Comparison of ENCODE assay signal across 8 cellular contexts in genomic region chr2:25877431-25878360, GRCh38.
DNase-seq lines count a peak whose midpoint lies in the region; ATAC-seq and TF ChIP-seq lines count a peak whose summit lies in the region.

No MANE protein-coding gene starts in this region.

- peak; percentile 42 for ATAC-seq in HG02623 (IDR thresholded peaks at IDR 0.05; ENCODE audit: unreplicated experiment)

- H3K4me3 ChIP-seq in GM08714 (ENCODE audit: low read length) = peak overlapping the region; percentile 80
- H3K4me3 ChIP-seq in retinal pigment epithelial cell (ENCODE audit: low read length) = peak overlapping the region; percentile 97

- H3K27ac ChIP-seq in angular gyrus (ENCODE audit: low read depth, low read length) = peak overlapping the region; percentile 78

- TF ChIP-seq CTCF in retinal pigment epithelial cell (conservative IDR thresholded peaks at IDR 0.05; ENCODE audit: low read depth, low read length) = no peak

- peak; percentile 70 for DNase-seq in NCI-H1105 treated with DMSO at 0.1 percent for 48 hours (lab: John Stamatoyannopoulos, UW)
- DNase-seq in T-helper 2 cell = peak; percentile 16 to 83 (median 54)
- peak; percentile 52 for DNase-seq in hepatic stellate cell (ENCODE audit: low spot score)
- DNase-seq in retinal pigment epithelial cell (ENCODE audit: low read depth) = peak; percentile 27
- no peak for DNase-seq in T1000 (lab: John Stamatoyannopoulos, UW)
